ENCODE assay signal across 8 cellular contexts in genomic region chr17:18182978-18183333, GRCh38. TPM values are rescaled to one million over a fixed set of nuclear protein-coding genes. Genes with fewer than 3 reads are reported as not detected.
A peak's percentile ranks its signal among the peaks of the same experiment; 100 is the strongest.
DNase-seq lines count a peak whose midpoint lies in the region; ATAC-seq, FAIRE-seq and TF ChIP-seq lines count a peak whose summit lies in the region.

No MANE protein-coding gene starts in this region.

- H3K18ac ChIP-seq in H1 (ENCODE audit: extremely low read depth, low read length): peak overlapping the region; percentile 96

- peak overlapping the region; percentile 41 to 88 (median 82) for H3K9ac ChIP-seq in H1 (replicated peaks in 1 of 4; ENCODE audit: extremely low read depth in 1 of 4, low read depth in 3 of 4, low read length in 3 of 4)
- peak overlapping the region; percentile 15 for H3K9ac ChIP-seq in muscle layer of colon (ENCODE audit: low read length)

- H2BK15ac ChIP-seq in H1 (ENCODE audit: low read length): no peak overlapping the region

- H3K23me2 ChIP-seq in H1 (ENCODE audit: low read depth, low read length): peaks cover 18% of the 10 kb centered on the region

- H3K9me3 ChIP-seq in H1 (ENCODE audit: insufficient read depth in 2 of 2, low read depth in 1 of 2, low read length in 1 of 2) (no peaks in the 10 kb centered on the region), muscle layer of colon (ENCODE audit: low read length) (no peaks in the 10 kb centered on the region)

- H3K79me1 ChIP-seq in H1 (ENCODE audit: low read depth, low read length): peaks cover 20% of the 10 kb centered on the region

- H3K27ac Mint-ChIP-seq in activated CD4-positive, alpha-beta memory T cell treated with anti-CD3 and anti-CD28 coated beads, Interleukin-2, amount 10 ng/mL, durations not matched to agents 7 days and 5 days: peak overlapping the region; percentile 100

- H3K4me1 ChIP-seq in H1 (replicated peaks in 1 of 4; ENCODE audit: control insufficient read depth in 3 of 4, insufficient read depth in 4 of 4, low read length in 3 of 4) (peaks cover 5 to 25% (median 8%) of the 10 kb centered on the region in 4 experiments), muscle layer of colon (ENCODE audit: insufficient read depth, low read length) (peaks cover 34% of the 10 kb centered on the region)

- TF ChIP-seq POLR2A in H1 (IDR thresholded peaks at IDR 0.05; ENCODE audit: control extremely low read depth in 1 of 2, low read depth in 2 of 2, low read length in 2 of 2): peak; percentile 71 to 85

- H3K79me2 ChIP-seq in H1 (ENCODE audit: control insufficient read depth in 1 of 2, insufficient read depth in 2 of 2, low read length in 2 of 2): peaks cover 31 to 37% of the 10 kb centered on the region in 2 experiments

- peaks cover 45% of the 10 kb centered on the region for H3K4me1 Mint-ChIP-seq in activated CD4-positive, alpha-beta memory T cell treated with anti-CD3 and anti-CD28 coated beads, Interleukin-2, amount 10 ng/mL, durations not matched to agents 7 days and 5 days

- H4K20me1 ChIP-seq in H1 (replicated peaks in 1 of 2; ENCODE audit: control insufficient read depth in 1 of 2, insufficient read depth in 2 of 2, low read length in 2 of 2): peaks cover 19 to 29% of the 10 kb centered on the region in 2 experiments

- peak overlapping the region; percentile 31 for H4K91ac ChIP-seq in H1 (replicated peaks; ENCODE audit: insufficient read length, low read length)

- H3K27ac ChIP-seq in H1 (ENCODE audit: low read depth, low read length): peak overlapping the region; percentile 90
- H3K27ac ChIP-seq in muscle layer of colon (ENCODE audit: low read depth, low read length): peak overlapping the region; percentile 92

- CTCF ChIA-PET in activated CD4-positive, alpha-beta memory T cell treated with anti-CD3 and anti-CD28 coated beads, Interleukin-2, amount 10 ng/mL, durations not matched to agents 7 days and 5 days (lab: Charles Lee): interaction anchor here (0.6 to 2.0 kb wide), 16 partner anchors 10 to 842 kb away, joined by 3 to 6 read pairs (median 4); partner anchors contain the start of gene MIEF2
- CTCF ChIA-PET in H1 (lab: Charles Lee; ENCODE audit: partially characterized antibody): interaction anchor here (0.8 to 4.8 kb wide), 5 partner anchors 14 to 41 kb away, joined by 4 to 53 read pairs (median 4); no protein-coding TSS in a partner anchor

- peak overlapping the region; percentile 70 for H3K4ac ChIP-seq in H1 (replicated peaks; ENCODE audit: insufficient read length, low read depth, low read length)

- H3K4me3 ChIP-seq in H1 (ENCODE audit: extremely low read depth in 1 of 4, insufficient read depth in 2 of 4, low read depth in 3 of 4, low read length in 4 of 4) (peak overlapping the region; percentile 52 to 87 (median 80)), muscle layer of colon (ENCODE audit: low read depth in 1 of 2, low read length in 2 of 2) (peak overlapping the region; percentile 72 to 79)

- H3K4me3 Mint-ChIP-seq in activated CD4-positive, alpha-beta memory T cell treated with anti-CD3 and anti-CD28 coated beads, Interleukin-2, amount 10 ng/mL, durations not matched to agents 7 days and 5 days: peak overlapping the region; percentile 94

- H3K27me3 Mint-ChIP-seq in activated CD4-positive, alpha-beta memory T cell treated with anti-CD3 and anti-CD28 coated beads, Interleukin-2, amount 10 ng/mL, durations not matched to agents 7 days and 5 days: no peaks in the 10 kb centered on the region

- peak overlapping the region; percentile 69 for H2BK5ac ChIP-seq in H1 (ENCODE audit: low read depth, low read length)

- no peak overlapping the region for H2BK20ac ChIP-seq in H1 (ENCODE audit: low read length)

- H2BK12ac ChIP-seq in H1 (ENCODE audit: low read depth, low read length): 0 out of 2 replicates have a peak overlapping the region, but pooled peaks have one; percentile 71

- H3K36me3 ChIP-seq in H1 (ENCODE audit: control insufficient read depth in 2 of 4, insufficient read depth in 4 of 4, low read length in 3 of 4) (peaks cover 3 to 15% (median 6%) of the 10 kb centered on the region in 4 experiments; a peak in 5 of 8 replicates), muscle layer of colon (ENCODE audit: insufficient read depth, low read length) (peaks cover 5% of the 10 kb centered on the region)

- TF ChIP-seq EP300 in H1 (IDR thresholded peaks at IDR 0.05; ENCODE audit: borderline replicate concordance in 1 of 2, low read depth in 2 of 2, low read length in 2 of 2): no peak

- H2BK120ac ChIP-seq in H1 (replicated peaks; ENCODE audit: low read depth, low read length): no peak overlapping the region

- no peak for TF ChIP-seq RAD21 in H1 (IDR thresholded peaks at IDR 0.05 in 1 of 2, conservative IDR thresholded peaks at IDR 0.05 in 1 of 2; ENCODE audit: low read depth in 2 of 2, low read length in 2 of 2)

- H2AFZ ChIP-seq in H1 (ENCODE audit: low read length): no peak overlapping the region; the same call in 1 of the 2 replicates

- TF ChIP-seq CTCF in H1 (IDR thresholded peaks at IDR 0.05; ENCODE audit: control extremely low read depth in 1 of 3, insufficient read depth in 1 of 3, low read depth in 1 of 3, low read length in 3 of 3): no peak

- H3K9me3 Mint-ChIP-seq in activated CD4-positive, alpha-beta memory T cell treated with anti-CD3 and anti-CD28 coated beads, Interleukin-2, amount 10 ng/mL, durations not matched to agents 7 days and 5 days: no peaks in the 10 kb centered on the region

- H3K14ac ChIP-seq in H1 (ENCODE audit: insufficient read length): no peak overlapping the region

- no peak overlapping the region for H3K23ac ChIP-seq in H1 (ENCODE audit: insufficient read length)

- peak overlapping the region; percentile 68 to 99 for H3K4me2 ChIP-seq in H1 (ENCODE audit: insufficient read depth in 1 of 2, low read depth in 2 of 2, low read length in 2 of 2)

- POLR2A ChIA-PET in activated CD4-positive, alpha-beta memory T cell treated with anti-CD3 and anti-CD28 coated beads, Interleukin-2, amount 10 ng/mL, durations not matched to agents 7 days and 5 days (lab: Charles Lee): interaction anchor here (0.8 to 2.6 kb wide), 15 partner anchors 10 to 347 kb away, joined by 3 to 13 read pairs (median 5); partner anchors contain the start of genes DRC3, MIEF2, SREBF1 and TOM1L2
- POLR2A ChIA-PET in H1 (lab: Charles Lee; ENCODE audit: partially characterized antibody): interaction anchor here (0.8 to 6.1 kb wide), 27 partner anchors 8 to 145 kb away, joined by 3 to 43 read pairs (median 7); partner anchors contain the start of genes LLGL1, SMCR8 and TOP3A

- DNase-seq in NCI-H2171 (lab: John Stamatoyannopoulos, UW): peak; percentile 79
- DNase-seq in NCI-H2171 treated with DMSO at 0.1 percent for 48 hours (lab: John Stamatoyannopoulos, UW): no peak
- peak; percentile 74 for DNase-seq in NCI-H146 treated with DMSO at 0.1 percent for 48 hours (lab: John Stamatoyannopoulos, UW; ENCODE audit: unreplicated experiment)
- peak; percentile 86 for DNase-seq in activated CD4-positive, alpha-beta memory T cell treated with anti-CD3 and anti-CD28 coated beads, Interleukin-2, amount 10 ng/mL, durations not matched to agents 7 days and 5 days
- peak in 1 of 2 experiments; percentile 81 for DNase-seq in H1 (ENCODE audit: low read depth in 1 of 2, low spot score in 2 of 2)
- DNase-seq in stimulated activated CD8-positive, alpha-beta memory T cell treated with anti-CD3 and anti-CD28 coated beads, Interleukin-7, amount 100 ng/mL, for 24 hours (ENCODE audit: low read depth): peak; percentile 66

- peak overlapping the region; percentile 84 for H4K5ac ChIP-seq in H1 (ENCODE audit: insufficient read length, low read depth, low read length)

- peaks cover 39% of the 10 kb centered on the region for H3K36me3 Mint-ChIP-seq in activated CD4-positive, alpha-beta memory T cell treated with anti-CD3 and anti-CD28 coated beads, Interleukin-2, amount 10 ng/mL, durations not matched to agents 7 days and 5 days (ENCODE audit: low read depth)

- peak overlapping the region; percentile 90 for H3K56ac ChIP-seq in H1 (replicated peaks; ENCODE audit: insufficient read length, low read depth, low read length)

- no peaks in the 10 kb centered on the region for H3K27me3 ChIP-seq in H1 (replicated peaks in 1 of 4; ENCODE audit: control insufficient read depth in 3 of 4, extremely low read depth in 1 of 4, insufficient read depth in 3 of 4, low read length in 3 of 4)
- H3K27me3 ChIP-seq in muscle layer of colon (ENCODE audit: control insufficient read depth in 1 of 2, insufficient read depth in 2 of 2, low read length in 2 of 2): no peaks in the 10 kb centered on the region

- ATAC-seq in HG02642 (IDR thresholded peaks at IDR 0.05; ENCODE audit: poor library complexity, unreplicated experiment): peak; percentile 50

- no peak for FAIRE-seq in H1 (lab: Jason Lieb, UNC)

- H4K8ac ChIP-seq in H1 (ENCODE audit: extremely low read depth, insufficient read depth, low read length): peak overlapping the region; percentile 92

- no peak overlapping the region for H2AK5ac ChIP-seq in H1 (ENCODE audit: low read depth, low read length)

- 1% methylated on average over 32 of the region's 33 CpGs; no CpG with 5 or more reads in 1 of the 2 experiments for WGBS in H1 (ENCODE audit: extremely low coverage in 1 of 2, insufficient coverage in 1 of 2, insufficient read length in 1 of 2, insufficient replicate concordance in 2 of 2, low coverage in 1 of 2, low lambda C conversion rate in 2 of 2, missing lambda C conversion rate in 1 of 2), 2 experiments

RNA-seq across cellular contexts. Expression of gene ALKBH5, which starts 0.7 kb away (rescaled TPM):
- 100 to 1,000 TPM; 118 to 125 TPM for total RNA-seq in activated CD4-positive, alpha-beta memory T cell treated with anti-CD3 and anti-CD28 coated beads, Interleukin-2, amount 10 ng/mL, durations not matched to agents 7 days and 5 days
- total RNA-seq in H1 (2021; fragmentation: NEBNext Ultra II Directional; extraction: Animal tissue kit (Norgen Biotek cat#: 25700)): 86.4 and 86.6 TPM in 2 replicates
- polyA plus RNA-seq in H1 (2011; rRNA removed): 63.7 and 66.5 TPM in 2 replicates
- polyA plus RNA-seq in H1 (2011; cell fraction: cytosol; rRNA removed): 58.7 TPM
- 46.3 TPM for polyA plus RNA-seq in H1 (2011; cell fraction: nucleus; rRNA removed)
- polyA plus RNA-seq in H1 (2012, experiment 1 of 2): 39.8 to 45.6 TPM (median 42.8 TPM) in 4 replicates
- 74.9 TPM for polyA plus RNA-seq in H1 (2012, experiment 2 of 2)
- polyA plus RNA-seq in H1 (2013, experiment 1 of 2): 45.3 TPM
- polyA plus RNA-seq in H1 (2013, experiment 2 of 2): 45.3 TPM
- polyA minus RNA-seq in H1 (2011; rRNA and poly(A)+ RNA removed): 74.1 and 101 TPM in 2 replicates
- polyA minus RNA-seq in H1 (2011; cell fraction: cytosol; rRNA and poly(A)+ RNA removed): 76.5 TPM
- polyA minus RNA-seq in H1 (2011; cell fraction: nucleus; rRNA and poly(A)+ RNA removed): 35.4 TPM

RNA-seq across cellular contexts. Expression of gene LLGL1, which starts 42.5 kb away (rescaled TPM):
- total RNA-seq in activated CD4-positive, alpha-beta memory T cell treated with anti-CD3 and anti-CD28 coated beads, Interleukin-2, amount 10 ng/mL, durations not matched to agents 7 days and 5 days: 10 to 100 TPM; 22.8 to 22.9 TPM
- total RNA-seq in H1 (2021; fragmentation: NEBNext Ultra II Directional; extraction: Animal tissue kit (Norgen Biotek cat#: 25700)): 71.3 and 72.8 TPM in 2 replicates
- polyA plus RNA-seq in H1 (2011; rRNA removed): 107 and 137 TPM in 2 replicates
- polyA plus RNA-seq in H1 (2011; cell fraction: cytosol; rRNA removed): 95.0 TPM
- polyA plus RNA-seq in H1 (2011; cell fraction: nucleus; rRNA removed): 119 TPM
- polyA plus RNA-seq in H1 (2012, experiment 1 of 2): 45.9 to 70.7 TPM (median 65.3 TPM) in 4 replicates
- polyA plus RNA-seq in H1 (2012, experiment 2 of 2): 66.3 TPM
- polyA plus RNA-seq in H1 (2013, experiment 1 of 2): 30.5 TPM
- 29.6 TPM for polyA plus RNA-seq in H1 (2013, experiment 2 of 2)
- 61.7 and 89.9 TPM in 2 replicates for polyA minus RNA-seq in H1 (2011; rRNA and poly(A)+ RNA removed)
- 61.0 TPM for polyA minus RNA-seq in H1 (2011; cell fraction: cytosol; rRNA and poly(A)+ RNA removed)
- 46.1 TPM for polyA minus RNA-seq in H1 (2011; cell fraction: nucleus; rRNA and poly(A)+ RNA removed)
